ENCODE assay signal across 7 cellular contexts in genomic region chr19:16588089-16588823, GRCh38. TPM values are rescaled to one million over a fixed set of nuclear protein-coding genes. Genes with fewer than 3 reads are reported as not detected.
DNase-seq lines count a peak whose midpoint lies in the region; ATAC-seq and TF ChIP-seq lines count a peak whose summit lies in the region.

No MANE protein-coding gene starts in this region.

- H3K4me3 ChIP-seq in fibroblast of pulmonary artery (replicated peaks; ENCODE audit: low read depth, low read length) (peak overlapping the region; percentile 0), skeletal muscle satellite cell (ENCODE audit: low read length) (no peak overlapping the region)

- no peaks in the 10 kb centered on the region for H3K9me3 ChIP-seq in skeletal muscle satellite cell (replicated peaks; ENCODE audit: low read length)

- ATAC-seq in GM18867 (IDR thresholded peaks at IDR 0.05; ENCODE audit: unreplicated experiment): peak; percentile 38
- peak; percentile 34 for ATAC-seq in HG02759 (IDR thresholded peaks at IDR 0.05; ENCODE audit: unreplicated experiment)

- peak; percentile 14 for DNase-seq in NCI-H345 treated with DMSO at 0.1 percent for 48 hours (lab: John Stamatoyannopoulos, UW; ENCODE audit: unreplicated experiment)
- peak; percentile 77 for DNase-seq in activated CD8-positive, alpha-beta memory T cell treated with anti-CD3 and anti-CD28 coated beads, Interleukin-2, amount 50 U/mL, for 48 hours
- peak; percentile 39 for DNase-seq in fibroblast of pulmonary artery (ENCODE audit: low read depth)
- DNase-seq in NCI-H1694 (lab: John Stamatoyannopoulos, UW): no peak

- peak overlapping the region; percentile 19 for H3K4me2 ChIP-seq in skeletal muscle satellite cell (ENCODE audit: low read length)

- peaks cover 56% of the 10 kb centered on the region for H3K4me1 ChIP-seq in skeletal muscle satellite cell (ENCODE audit: control insufficient read depth, insufficient read depth, low read length)

- no peaks in the 10 kb centered on the region for H3K27me3 ChIP-seq in skeletal muscle satellite cell (ENCODE audit: control insufficient read depth, insufficient read depth, low read length)

- no peak overlapping the region for H3K9ac ChIP-seq in skeletal muscle satellite cell (ENCODE audit: low read depth, low read length)

- no peaks in the 10 kb centered on the region for H3K36me3 ChIP-seq in skeletal muscle satellite cell (ENCODE audit: insufficient read depth, low read length)

- peak; percentile 6 for TF ChIP-seq CTCF in fibroblast of pulmonary artery (IDR thresholded peaks at IDR 0.05; ENCODE audit: low read length, missing control alignments)

RNA-seq across cellular contexts. Expression of gene SLC35E1, which starts 16.0 kb away (rescaled TPM):
- total RNA-seq in skeletal muscle satellite cell (2012; rRNA removed): 32.2 and 39.3 TPM in 2 replicates

RNA-seq across cellular contexts. Expression of gene MED26, which starts 39.7 kb away (rescaled TPM):
- 5.6 and 7.2 TPM in 2 replicates for total RNA-seq in skeletal muscle satellite cell (2012; rRNA removed)

RNA-seq across cellular contexts. Expression of gene CHERP, which starts 46.0 kb away (rescaled TPM):
- 7.4 and 8.5 TPM in 2 replicates for total RNA-seq in skeletal muscle satellite cell (2012; rRNA removed)
